Comparison of ENCODE assay signal across 8 cellular contexts in the genomic region with DNA sequence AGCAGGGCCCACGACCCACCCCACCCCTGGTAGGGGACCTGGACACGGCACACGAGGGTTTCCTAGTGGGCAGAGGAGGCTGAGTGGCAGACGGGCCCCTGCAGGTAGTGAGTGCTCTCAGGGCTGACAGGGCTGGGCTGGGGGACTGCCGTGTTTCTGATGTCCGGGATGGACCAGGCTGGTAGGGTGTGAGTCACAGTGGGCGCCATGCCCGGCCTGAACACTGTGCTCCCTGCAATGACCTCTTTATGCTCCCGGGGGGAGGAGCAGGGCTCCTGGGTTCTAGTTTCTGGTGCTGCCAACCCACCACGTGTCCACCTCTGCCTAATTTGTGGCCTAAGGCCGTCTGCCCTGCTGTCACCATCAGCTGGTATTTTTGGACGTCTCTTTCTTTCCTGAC. TPM values are rescaled to one million over a fixed set of nuclear protein-coding genes. Genes with fewer than 3 reads are reported as not detected.
DNase-seq lines count a peak whose midpoint lies in the region; ATAC-seq and TF ChIP-seq lines count a peak whose summit lies in the region.

No MANE protein-coding gene starts in this region.

- H3K9me3 Mint-ChIP-seq in stimulated activated memory B cell treated with anti-CD40 and anti-IgM and Interleukin-4, amounts not matched to agents 10 μg/mL and 1 μg/mL and 100 μg/mL, for 72 hours = no peaks in the 10 kb centered on the region

- intact Hi-C loops in adrenal gland (cut with DNase I) = no loop called here
- intact Hi-C loops in heart right ventricle (cut with DNase I) = no loop called here
- intact Hi-C loops in psoas muscle (cut with DNase I) = no loop called here

- peaks cover 21 to 37% of the 10 kb centered on the region in 2 donors for H3K4me1 ChIP-seq in adrenal gland (replicated peaks in 1 of 2)
- H3K4me1 ChIP-seq in heart right ventricle = peaks cover 30 to 94% (median 82%) of the 10 kb centered on the region in 9 donors
- H3K4me1 ChIP-seq in psoas muscle = peaks cover 43% of the 10 kb centered on the region

- TF ChIP-seq POLR2A in adrenal gland (IDR thresholded peaks at IDR 0.05) = peak in 1 of 2 donors; percentile 40

- peaks cover 13% of the 10 kb centered on the region for H3K4me1 Mint-ChIP-seq in stimulated activated memory B cell treated with anti-CD40 and anti-IgM and Interleukin-4, amounts not matched to agents 10 μg/mL and 1 μg/mL and 100 μg/mL, for 72 hours

- H3K4me3 ChIP-seq in adrenal gland (peak overlapping the region in 1 of 4 donors; percentile 49), heart right ventricle (peak overlapping the region; percentile 18 to 61 (median 50)), psoas muscle (peak overlapping the region; percentile 57)

- ATAC-seq in heart right ventricle (peak; percentile 60 to 90 (median 74)), psoas muscle (peak; percentile 93 to 95 (median 94))
- no peak for ATAC-seq in stimulated activated memory B cell treated with anti-CD40 and anti-IgM and Interleukin-4, amounts not matched to agents 10 μg/mL and 1 μg/mL and 100 μg/mL, for 72 hours

- H3K36me3 ChIP-seq in adrenal gland (replicated peaks in 1 of 2) = peaks cover 0 to 10% of the 10 kb centered on the region in 2 donors
- peaks cover 0 to 21% (median 11%) of the 10 kb centered on the region in 9 donors for H3K36me3 ChIP-seq in heart right ventricle
- peaks cover 0 to 15% of the 10 kb centered on the region in 2 donors for H3K36me3 ChIP-seq in psoas muscle (ENCODE audit: insufficient read depth in 1 of 2, low read depth in 1 of 2)

- H3K4me3 Mint-ChIP-seq in stimulated activated memory B cell treated with anti-CD40 and anti-IgM and Interleukin-4, amounts not matched to agents 10 μg/mL and 1 μg/mL and 100 μg/mL, for 72 hours = no peak overlapping the region

- H3K27me3 Mint-ChIP-seq in stimulated activated memory B cell treated with anti-CD40 and anti-IgM and Interleukin-4, amounts not matched to agents 10 μg/mL and 1 μg/mL and 100 μg/mL, for 72 hours = peaks cover 76% of the 10 kb centered on the region

- no peak for TF ChIP-seq CTCF in adrenal gland (IDR thresholded peaks at IDR 0.05)
- TF ChIP-seq CTCF in heart right ventricle (IDR thresholded peaks at IDR 0.05) = no peak
- TF ChIP-seq CTCF in psoas muscle (IDR thresholded peaks at IDR 0.05) = no peak
- no peak for TF ChIP-seq CTCF in GM10266 (IDR thresholded peaks at IDR 0.05; ENCODE audit: control insufficient read depth, insufficient read depth, low read depth, missing control alignments)

- H3K27ac ChIP-seq in adrenal gland (peak overlapping the region in 4 of 5 donors; percentile 68 to 92 (median 76)), heart right ventricle (peak overlapping the region; percentile 75 to 94 (median 86)), psoas muscle (peak overlapping the region; percentile 78)

- DNase-seq in H4 (ENCODE audit: low spot score) = peak; percentile 89
- peak; percentile 92 to 99 (median 97) for DNase-seq in adrenal gland
- peak; percentile 85 to 90 for DNase-seq in heart right ventricle
- DNase-seq in psoas muscle = peak; percentile 91 to 97
- no peak for DNase-seq in activated CD8-positive, alpha-beta memory T cell treated with anti-CD3 and anti-CD28 coated beads for 24 hours
- no peak for DNase-seq in GM10266 (ENCODE audit: extremely low spot score)
- DNase-seq in NCI-H2107 treated with DMSO at 0.1 percent for 48 hours (lab: John Stamatoyannopoulos, UW; ENCODE audit: unreplicated experiment) = no peak

- H3K27ac Mint-ChIP-seq in stimulated activated memory B cell treated with anti-CD40 and anti-IgM and Interleukin-4, amounts not matched to agents 10 μg/mL and 1 μg/mL and 100 μg/mL, for 72 hours = no peak overlapping the region

- 14 to 16% (median 15%) methylated on average over 4 to 12 of the region's 12 CpGs for WGBS in adrenal gland, 4 donors
- WGBS in heart right ventricle, 2 donors = 14 to 15% methylated on average over 12 of the region's 12 CpGs
- WGBS in psoas muscle, 3 donors = 8 to 13% (median 9%) methylated on average over 12 of the region's 12 CpGs

- H3K36me3 Mint-ChIP-seq in stimulated activated memory B cell treated with anti-CD40 and anti-IgM and Interleukin-4, amounts not matched to agents 10 μg/mL and 1 μg/mL and 100 μg/mL, for 72 hours = no peaks in the 10 kb centered on the region

- H3K27me3 ChIP-seq in adrenal gland = no peaks in the 10 kb centered on the region
- H3K27me3 ChIP-seq in heart right ventricle = peaks cover 0 to 27% (median 0%) of the 10 kb centered on the region in 7 donors
- H3K27me3 ChIP-seq in psoas muscle (ENCODE audit: insufficient read depth in 3 of 3, low read length in 2 of 3) = no peaks in the 10 kb centered on the region

- no peaks in the 10 kb centered on the region for H3K9me3 ChIP-seq in adrenal gland (replicated peaks in 1 of 3)
- no peaks in the 10 kb centered on the region for H3K9me3 ChIP-seq in heart right ventricle
- no peaks in the 10 kb centered on the region for H3K9me3 ChIP-seq in psoas muscle

RNA-seq across cellular contexts. Expression of a gene that starts 26.3 kb away (rescaled TPM):
- 6.8 and 11.7 TPM in 2 replicates for total RNA-seq in H4 (2014; rRNA removed; shearing (Covaris generic))
- total RNA-seq in adrenal gland (10 to 100 TPM; 16.4 to 71.9 (median 29.3) TPM), heart right ventricle (10 to 100 TPM; 48.3 to 78.4 (median 68.0) TPM), psoas muscle (10 to 100 TPM; 23.6 to 35.8 (median 23.7) TPM)
- polyA plus RNA-seq in adrenal gland (10 to 100 TPM; 15.8 to 26.9 (median 17.8) TPM), heart right ventricle (10 to 100 TPM; 31.5 to 33.2 TPM), psoas muscle (10 to 100 TPM in 1 of 3 donors, 1 to 10 TPM in 2; 7.6 to 11.8 (median 9.6) TPM)

Comparison
In these comparisons a context has a peak if more than half of its experiments do, and no peak if none do; other contexts are left out.
1. DNase-seq: peak in H4 (single experiment), adrenal gland (7 of 7), heart right ventricle (2 of 2) and psoas muscle (2 of 2); none in activated CD8-positive, alpha-beta memory T cell treated with anti-CD3 and anti-CD28 coated beads for 24 hours (single experiment), GM10266 (single experiment) and NCI-H2107 treated with DMSO at 0.1 percent for 48 hours (single experiment).
2. Peak in every context shown above with its lines, with median percentiles within 50 percentile points of each other: H3K27ac ChIP-seq.